ENCODE assay signal across 28 cellular contexts in genomic region chr3:59611649-59612431, GRCh38.
"Had no signal": no experiment of that assay in that cellular context is flagged by ENCODE, and none has a peak within 500 bp of the region (broad histone marks: within the 10 kb centered on the region; RNA-seq: fewer than 3 reads in every experiment).

No MANE protein-coding gene starts in this region.

- H3K4me3 ChIP-seq: ascending aorta, MG63, SK-N-MC had no signal

- DNase-seq: activated CD4-positive, alpha-beta T cell treated with anti-CD3 and anti-CD28 coated beads for 48 hours; activated CD4-positive, alpha-beta T cell treated with anti-CD3 and anti-CD28 coated beads, Interleukin-2, amount 50 U/mL, for 4 hours; activated CD4-positive, CD25-positive, alpha-beta regulatory T cell treated with anti-CD3 and anti-CD28 coated beads, Interleukin-2, amount 50 U/mL, for 72 hours; activated CD8-positive, alpha-beta memory T cell treated with anti-CD3 and anti-CD28 coated beads, Interleukin-2, amount 10 ng/mL, durations not matched to agents 7 days and 5 days; activated effector memory CD4-positive, alpha-beta T cell treated with anti-CD3 and anti-CD28 coated beads, Interleukin-2, amount 50 U/mL, for 16 hours; activated naive CD4-positive, alpha-beta T cell treated with Interleukin-2 at 50 U/mL for 16 hours; activated naive CD8-positive, alpha-beta T cell treated with anti-CD3 and anti-CD28 coated beads, Interleukin-2, amount 50 U/mL, for 24 hours; activated T-cell treated with anti-CD3 and anti-CD28 coated beads, Interleukin-2, amount 50 U/mL, for 24 hours; amniotic stem cell; brain microvascular endothelial cell; MG63; MV-4-11; NCI-H1092 treated with DMSO at 0.1 percent for 48 hours; NCI-H1417 treated with DMSO at 0.1 percent for 48 hours; NCI-H1694; NCI-H2029; NCI-H345; NCI-H510A; NCI-H526 treated with DMSO at 0.1 percent for 48 hours; NCI-H82; RPMI8226; SW 1271; T-helper 9 cell had no signal

- H3K36me3 ChIP-seq: ascending aorta, brain microvascular endothelial cell, MG63 had no signal

- H3K27me3 ChIP-seq: ascending aorta, brain microvascular endothelial cell, MG63 had no signal

- H3K27ac ChIP-seq: ascending aorta, brain microvascular endothelial cell, SK-N-MC had no signal

- H3K9me3 ChIP-seq: MG63 had no signal

- ATAC-seq: activated CD8-positive, alpha-beta memory T cell treated with anti-CD3 and anti-CD28 coated beads, Interleukin-2, amount 10 ng/mL, durations not matched to agents 7 days and 5 days; activated naive CD4-positive, alpha-beta T cell treated with anti-CD3 and anti-CD28 coated beads, Interleukin-2, amount 50 U/mL, for 72 hours; activated naive CD8-positive, alpha-beta T cell treated with anti-CD3 and anti-CD28 coated beads, Interleukin-2, amount 50 U/mL, for 24 hours; Right ventricle myocardium inferior; WTC11 had no signal

- H3K4me1 ChIP-seq: ascending aorta had no signal
